Comparison of ENCODE assay signal across 20 cellular contexts in genomic region chr3:31977736-31978135, GRCh38.
"Had no signal": no experiment of that assay in that cellular context is flagged by ENCODE, and none has a peak within 500 bp of the region (broad histone marks: within the 10 kb centered on the region; RNA-seq: fewer than 3 reads in every experiment).

No MANE protein-coding gene starts in this region.

- DNase-seq: activated CD4-positive, alpha-beta T cell treated with anti-CD3 and anti-CD28 coated beads, Interleukin-2, amount 50 U/mL, for 48 hours; activated T-cell treated with anti-CD3 and anti-CD28 coated beads for 4 hours; amniotic stem cell; body of pancreas; central memory CD4-positive, alpha-beta T cell; cortex of kidney; erythroblast; foreskin melanocyte; hypothalamus; kidney; left lung; ovary; stimulated activated CD8-positive, alpha-beta memory T cell treated with anti-CD3 and anti-CD28 coated beads, Interleukin-4, amount 100 ng/mL, for 48 hours; stimulated activated naive CD4-positive, alpha-beta T cell treated with Interleukin-2 at 50 U/mL for 16 hours; tibial artery; WERI-Rb-1 had no signal

- H3K9ac ChIP-seq: neural progenitor cell had no signal

- ATAC-seq: body of pancreas, left lung, sciatic nerve had no signal

- H3K4me3 Mint-ChIP-seq: activated naive CD8-positive, alpha-beta T cell; activated T-helper 1 cell treated with anti-CD3 and anti-CD28 coated beads, Interleukin-12 subunit alpha, Interleukin-12 subunit beta, Interleukin-2, Interleukin-4 antibody, amounts not matched to agents 30 ng/mL and 10 ng/mL and 1 ng/mL, durations not matched to agents 14 hours and 24 hours and 36 hours; neural progenitor cell had no signal

- H3K27ac Mint-ChIP-seq: activated naive CD8-positive, alpha-beta T cell; activated T-helper 1 cell treated with anti-CD3 and anti-CD28 coated beads, Interleukin-12 subunit alpha, Interleukin-12 subunit beta, Interleukin-2, Interleukin-4 antibody, amounts not matched to agents 30 ng/mL and 10 ng/mL and 1 ng/mL, durations not matched to agents 14 hours and 24 hours and 36 hours; neural progenitor cell had no signal

- H3K4me1 ChIP-seq: neural progenitor cell had no signal

- H3K36me3 Mint-ChIP-seq: activated naive CD8-positive, alpha-beta T cell; neural progenitor cell had no signal

- H3K36me3 ChIP-seq: left lung, neural progenitor cell, ovary, tibial artery, WERI-Rb-1 had no signal

- H3K4me2 ChIP-seq: neural progenitor cell had no signal

- H3K27ac ChIP-seq: body of pancreas, left lung, neural progenitor cell, ovary, tibial artery, WERI-Rb-1 had no signal

- H3K27me3 ChIP-seq: body of pancreas, ovary, tibial artery had no signal

- H3K9me3 Mint-ChIP-seq: activated T-helper 1 cell treated with anti-CD3 and anti-CD28 coated beads, Interleukin-12 subunit alpha, Interleukin-12 subunit beta, Interleukin-2, Interleukin-4 antibody, amounts not matched to agents 30 ng/mL and 10 ng/mL and 1 ng/mL, durations not matched to agents 14 hours and 24 hours and 36 hours; neural progenitor cell had no signal

- H3K4me3 ChIP-seq: body of pancreas, left lung, neural progenitor cell, ovary, tibial artery had no signal

- H2AFZ ChIP-seq: neural progenitor cell had no signal

- H3K9me3 ChIP-seq: body of pancreas, left lung, ovary, tibial artery had no signal
